In genomic region chr1:54887665-54888071, GRCh38 we compare ENCODE assay signal across 8 cellular contexts. TPM values are rescaled to one million over a fixed set of nuclear protein-coding genes. Genes with fewer than 3 reads are reported as not detected.
A peak's percentile ranks its signal among the peaks of the same experiment; 100 is the strongest.
DNase-seq lines count a peak whose midpoint lies in the region; TF ChIP-seq lines count a peak whose summit lies in the region.

No MANE protein-coding gene starts in this region.

- H3K27me3 ChIP-seq in ascending aorta: no peaks in the 10 kb centered on the region
- H3K27me3 ChIP-seq in iPS-20b (ENCODE audit: insufficient read depth, low read length): no peaks in the 10 kb centered on the region

- H3K36me3 ChIP-seq in ascending aorta: no peaks in the 10 kb centered on the region
- H3K36me3 ChIP-seq in iPS-20b (ENCODE audit: insufficient read depth, low read depth, low read length): peaks cover 30% of the 10 kb centered on the region

- peak overlapping the region; percentile 86; the same call in 1 of the 2 replicates for H3K9ac ChIP-seq in iPS-20b (ENCODE audit: low read depth, low read length)

- intact Hi-C loops in ascending aorta (cut with DNase I): loop anchor here (5.0 kb wide), 2 partner anchors 60 to 480 kb away; partner anchors contain the start of gene SSBP3

- DNase-seq in GM03348 (ENCODE audit: low spot score) (peak; percentile 53), MV-4-11 (lab: John Stamatoyannopoulos, UW) (peak; percentile 31), ascending aorta (ENCODE audit: low spot score in 2 of 2) (peak in 1 of 2 donors; percentile 68), OCI-M1 (lab: John Stamatoyannopoulos, UW) (no peak), middle frontal gyrus (ENCODE audit: extremely low spot score, low spot score) (no peak), DMS114 treated with DMSO at 0.1 percent for 48 hours (lab: John Stamatoyannopoulos, UW; ENCODE audit: unreplicated experiment) (no peak)

- H3K4me3 ChIP-seq in ascending aorta (peak overlapping the region; percentile 81 to 90), iPS-20b (ENCODE audit: low read length) (peak overlapping the region; percentile 94), skin epidermis (peak overlapping the region; percentile 46 to 92 (median 75))

- TF ChIP-seq CTCF in ascending aorta (IDR thresholded peaks at IDR 0.05): no peak

- H3K4me1 ChIP-seq in ascending aorta (peaks cover 0 to 5% of the 10 kb centered on the region in 2 donors), iPS-20b (ENCODE audit: insufficient read depth, low read length) (peaks cover 17% of the 10 kb centered on the region; the same call in 1 of the 2 replicates)

- H3K9me3 ChIP-seq in ascending aorta (no peaks in the 10 kb centered on the region), iPS-20b (ENCODE audit: insufficient read depth, low read depth, low read length) (no peaks in the 10 kb centered on the region)

- H3K27ac ChIP-seq in ascending aorta (peak overlapping the region in 1 of 2 donors; percentile 31), iPS-20b (ENCODE audit: low read length) (peak overlapping the region; percentile 87), skin epidermis (peak overlapping the region in 20 of 21 experiments; percentile 17 to 87 (median 78))

RNA-seq across cellular contexts. Expression of gene DHCR24, which starts 0.7 kb away (rescaled TPM):
- 16.6 TPM for total RNA-seq in ascending aorta

Comparison
In these comparisons a context has a peak if more than half of its experiments do, and no peak if none do; other contexts are left out.
1. DNase-seq: peak in GM03348 (single experiment) and MV-4-11 (single experiment); none in OCI-M1 (single experiment), middle frontal gyrus (single experiment) and DMS114 treated with DMSO at 0.1 percent for 48 hours (single experiment).
2. Peak in every context shown above with its lines, with median percentiles within 50 percentile points of each other: H3K4me3 ChIP-seq.